In the genomic region with DNA sequence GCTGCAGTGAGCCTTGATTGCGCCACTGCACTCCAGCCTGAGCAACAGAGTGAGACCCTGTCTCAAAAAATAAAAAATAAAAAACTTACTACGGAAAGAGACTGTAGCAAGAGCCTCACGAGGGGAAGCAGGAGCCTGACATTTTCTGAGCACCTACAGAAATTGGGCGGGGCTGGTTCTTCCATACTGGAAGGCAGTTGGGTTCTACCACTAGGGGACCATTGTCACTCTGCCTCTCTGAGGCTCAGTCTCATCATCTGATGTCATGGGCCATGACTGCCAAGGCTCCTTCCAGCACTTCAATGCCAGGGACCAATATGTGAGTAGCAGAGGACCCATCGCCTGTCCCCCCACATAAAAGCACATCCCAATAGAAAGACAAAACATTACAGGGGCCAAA, we compare ENCODE assay signal across 25 cellular contexts. TPM values are rescaled to one million over a fixed set of nuclear protein-coding genes. Genes with fewer than 3 reads are reported as not detected.
A peak's percentile ranks its signal among the peaks of the same experiment; 100 is the strongest.
DNase-seq lines count a peak whose midpoint lies in the region; ATAC-seq, FAIRE-seq and TF ChIP-seq lines count a peak whose summit lies in the region.
"Had no signal": no experiment of that assay in that cellular context is flagged by ENCODE, and none has a peak within 500 bp of the region (broad histone marks: within the 10 kb centered on the region; RNA-seq: fewer than 3 reads in every experiment).

No MANE protein-coding gene starts in this region.

- FAIRE-seq in K562 (lab: Jason Lieb, UNC): no peak
- FAIRE-seq: pancreas, urothelium cell line had no signal

- no peak for TF ChIP-seq POLR2A in K562 (conservative IDR thresholded peaks at IDR 0.05)

- peak; percentile 60; the same call in 2 of the 3 replicates for ATAC-seq in K562
- ATAC-seq: left colon, pancreas had no signal

- POLR2A ChIA-PET in K562 (lab: Yijun Ruan, JAX): no interaction called here

- no peak for TF ChIP-seq RAD21 in K562 (CRISPR knock-in tag; conservative IDR thresholded peaks at IDR 0.05 in 1 of 2, IDR thresholded peaks at IDR 0.05 in 1 of 2)

- no peaks in the 10 kb centered on the region for H3K9me1 ChIP-seq in K562 (ENCODE audit: control insufficient read depth, insufficient read depth, low read length)

- intact Hi-C loops in K562 (cut with micrococcal nuclease): no loop called here

- no peaks in the 10 kb centered on the region for H3K9me2 ChIP-seq in Loucy (replicated peaks; ENCODE audit: low read depth, low read length)

- peak; percentile 28 for TF ChIP-seq CTCF in GM12864 (IDR thresholded peaks at IDR 0.05; ENCODE audit: low read depth, low read length, missing control alignments)
- TF ChIP-seq CTCF in Loucy (conservative IDR thresholded peaks at IDR 0.05; ENCODE audit: low read length): no peak; the same call in 1 of the 2 replicates
- 0 out of 6 replicates have a peak, but pooled peaks of 1 of the 3 experiments have one; percentile 30 for TF ChIP-seq CTCF in K562 (IDR thresholded peaks at IDR 0.05 in 2 of 3, conservative IDR thresholded peaks at IDR 0.05 in 1 of 3; ENCODE audit: insufficient read depth in 2 of 3, low read depth in 1 of 3, low read length in 3 of 3)
- TF ChIP-seq CTCF in WERI-Rb-1 (IDR thresholded peaks at IDR 0.05; ENCODE audit: low read depth, low read length): no peak

- H3K79me2 ChIP-seq in Loucy (ENCODE audit: insufficient read depth, low read length): peaks cover 93% of the 10 kb centered on the region
- H3K79me2 ChIP-seq in K562 (ENCODE audit: control insufficient read depth, insufficient read depth, low read length): no peaks in the 10 kb centered on the region

- TF ChIP-seq EP300 in K562 (IDR thresholded peaks at IDR 0.05; ENCODE audit: low read length): no peak

- DNase-seq in GM12864 (ENCODE audit: low read depth) (no peak), K562 (ENCODE audit: extremely low read depth in 1 of 4, low spot score in 3 of 4) (peak in 3 of 4 experiments; percentile 8 to 10 (median 8)), HUDEP-2 (lab: John Stamatoyannopoulos, UW; ENCODE audit: unreplicated experiment in 76 of 76) (no peak), WERI-Rb-1 (no peak), GM19240 (ENCODE audit: insufficient read length, low spot score) (no peak)
- DNase-seq: activated T-cell treated with anti-CD3 and anti-CD28 coated beads, Interleukin-2, amount 50 U/mL, for 48 hours; BE2C; central memory CD4-positive, alpha-beta T cell; cortex of kidney; endodermal cell; glutamatergic neuron; left colon; NCI-H1048; NCI-H1694; NCI-H446; NCI-H82; pancreas; SIG-M5; stimulated activated naive CD4-positive, alpha-beta T cell treated with Interleukin-2 at 50 U/mL for 16 hours had no signal

- H3K4me3 ChIP-seq in BLaER1 (no peak overlapping the region), GM12864 (ENCODE audit: low read depth, low read length) (no peak overlapping the region), Loucy (ENCODE audit: low read length, poor library complexity, severe bottlenecking) (peak overlapping the region; percentile 64), K562 (no peak overlapping the region), WERI-Rb-1 (ENCODE audit: low read depth, low read length) (no peak overlapping the region)
- H3K4me3 ChIP-seq: HAP-1, pancreas, skin epidermis, thoracic aorta had no signal

- H4K20me1 ChIP-seq in BLaER1 (peaks cover 25% of the 10 kb centered on the region), Loucy (ENCODE audit: insufficient read depth, low read length, poor library complexity, severe bottlenecking) (peaks cover 25% of the 10 kb centered on the region), K562 (replicated peaks; ENCODE audit: control insufficient read depth, insufficient read depth, low read length) (peaks cover 4% of the 10 kb centered on the region; the same call in 1 of the 2 replicates)

- no peak overlapping the region for H3K9ac ChIP-seq in BLaER1
- peak overlapping the region; percentile 59 for H3K9ac ChIP-seq in Loucy (ENCODE audit: low read depth, low read length, poor library complexity, severe bottlenecking)
- H3K9ac ChIP-seq in K562 (ENCODE audit: insufficient read depth in 1 of 2, low read depth in 2 of 2, low read length in 2 of 2): no peak overlapping the region

- H3K36me3 ChIP-seq in BLaER1 (no peaks in the 10 kb centered on the region; the same call in 1 of the 2 replicates), Loucy (ENCODE audit: insufficient read depth, low read length) (no peaks in the 10 kb centered on the region), K562 (ENCODE audit: control insufficient read depth, insufficient read depth, low read length) (no peaks in the 10 kb centered on the region), WERI-Rb-1 (no peaks in the 10 kb centered on the region; the same call in 1 of the 2 replicates)
- H3K36me3 ChIP-seq: BE2C, HAP-1, pancreas, thoracic aorta had no signal

- H3K27me3 ChIP-seq in BLaER1 (no peaks in the 10 kb centered on the region), Loucy (ENCODE audit: insufficient read depth, low read length, poor library complexity, severe bottlenecking) (no peaks in the 10 kb centered on the region), K562 (ENCODE audit: control insufficient read depth in 2 of 2, insufficient read depth in 2 of 2, low read length in 2 of 2) (peaks cover 0 to 27% of the 10 kb centered on the region in 2 experiments; a peak in 3 of 5 replicates), WERI-Rb-1 (ENCODE audit: insufficient read depth, low read depth, severe bottlenecking) (no peaks in the 10 kb centered on the region)
- H3K27me3 ChIP-seq: BE2C had no signal

- 0% methylated on average over 3 of the region's 5 CpGs for WGBS in K562 (ENCODE audit: insufficient coverage, low coverage, missing lambda C conversion rate)

- CTCF ChIA-PET in K562 (lab: Yijun Ruan, JAX; ENCODE audit: low intra/inter-chr PET ratio): no interaction called here

- H2AFZ ChIP-seq in Loucy (ENCODE audit: low read length) (no peak overlapping the region), K562 (ENCODE audit: low read depth, low read length) (no peak overlapping the region)

- H3K4me1 ChIP-seq in BLaER1 (peaks cover 91% of the 10 kb centered on the region), Loucy (ENCODE audit: insufficient read depth, low read length, poor library complexity, severe bottlenecking) (peaks cover 68% of the 10 kb centered on the region), K562 (replicated peaks in 1 of 2; ENCODE audit: control insufficient read depth in 2 of 2, insufficient read depth in 2 of 2, low read length in 2 of 2) (no peaks in the 10 kb centered on the region)
- H3K4me1 ChIP-seq: BE2C, HAP-1, pancreas had no signal

- in situ Hi-C loops in K562 (cut with MboI): no loop called here

- H3F3A ChIP-seq in Loucy (ENCODE audit: low read depth): peaks cover 5% of the 10 kb centered on the region; the same call in 1 of the 2 replicates

- H3K4me2 ChIP-seq in BLaER1 (peak overlapping the region; percentile 58), Loucy (ENCODE audit: low read depth, low read length, poor library complexity, severe bottlenecking) (peak overlapping the region; percentile 68), K562 (ENCODE audit: insufficient read depth, low read length) (no peak overlapping the region)

- peaks cover 18% of the 10 kb centered on the region for H3K9me3 ChIP-seq in BLaER1
- H3K9me3 ChIP-seq in Loucy (ENCODE audit: insufficient read depth, low read depth, low read length): no peaks in the 10 kb centered on the region; the same call in 1 of the 2 replicates
- H3K9me3 ChIP-seq in K562 (replicated peaks; ENCODE audit: control insufficient read depth, insufficient read depth, low read depth, low read length): no peaks in the 10 kb centered on the region
- H3K9me3 ChIP-seq in WERI-Rb-1 (ENCODE audit: severe bottlenecking): peaks cover 4% of the 10 kb centered on the region
- H3K9me3 ChIP-seq: BE2C, pancreas, thoracic aorta had no signal

- H3K27ac ChIP-seq in BLaER1 (no peak overlapping the region), K562 (ENCODE audit: extremely low read depth, low read depth, low read length) (no peak overlapping the region), WERI-Rb-1 (no peak overlapping the region)
- H3K27ac ChIP-seq: pancreas, skin epidermis, thoracic aorta had no signal

- no TSS peak for BruUV-seq in K562 (replicated peaks; lab: Mats Ljungman, UMichigan)

TF ChIP-seq in K562, 482 proteins besides CTCF, POLR2A, EP300 and RAD21:
- TF ChIP-seq, protein P1, sequence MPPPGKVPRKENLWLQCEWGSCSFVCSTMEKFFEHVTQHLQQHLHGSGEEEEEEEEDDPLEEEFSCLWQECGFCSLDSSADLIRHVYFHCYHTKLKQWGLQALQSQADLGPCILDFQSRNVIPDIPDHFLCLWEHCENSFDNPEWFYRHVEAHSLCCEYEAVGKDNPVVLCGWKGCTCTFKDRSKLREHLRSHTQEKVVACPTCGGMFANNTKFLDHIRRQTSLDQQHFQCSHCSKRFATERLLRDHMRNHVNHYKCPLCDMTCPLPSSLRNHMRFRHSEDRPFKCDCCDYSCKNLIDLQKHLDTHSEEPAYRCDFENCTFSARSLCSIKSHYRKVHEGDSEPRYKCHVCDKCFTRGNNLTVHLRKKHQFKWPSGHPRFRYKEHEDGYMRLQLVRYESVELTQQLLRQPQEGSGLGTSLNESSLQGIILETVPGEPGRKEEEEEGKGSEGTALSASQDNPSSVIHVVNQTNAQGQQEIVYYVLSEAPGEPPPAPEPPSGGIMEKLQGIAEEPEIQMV (tag; conservative IDR thresholded peaks at IDR 0.05; ENCODE audit: low read depth): no peak
- no peak for TF ChIP-seq TGIF2 (CRISPR knock-in tag; IDR thresholded peaks at IDR 0.05)
- no peak for TF ChIP-seq SLC30A9 (CRISPR knock-in tag; IDR thresholded peaks at IDR 0.05)
TF ChIP-seq in K562: peak in this region for 0.

RNA-seq across cellular contexts. Expression of a gene that starts 8.2 kb away (rescaled TPM):
- total RNA-seq in K562 (2011; cell fraction: chromatin; rRNA removed; ENCODE audit: low replicate concordance): 0.79 and 3.5 TPM in 2 replicates
- total RNA-seq in K562 (2011; cell fraction: nucleolus; rRNA removed): 0.17 and 1.4 TPM in 2 replicates
- total RNA-seq in K562 (2011; cell fraction: nucleoplasm; rRNA removed): 0.61 and 1.6 TPM in 2 replicates
- total RNA-seq in K562 (2014; rRNA removed): 0.65 and 1.5 TPM in 2 replicates
- total RNA-seq in K562 (2014; rRNA removed; fragmentation: Illumina TruSeq; extraction: Trizol): 0.80 and 1.2 TPM in 2 replicates
- total RNA-seq in K562 (2015; rRNA removed; fragmentation: Illumina TruSeq; extraction: Trizol): 1.4 and 1.6 TPM in 2 replicates
- 1.1 and 1.5 TPM in 2 replicates for total RNA-seq in K562 (2021)
- 0.54 and 0.75 TPM in 2 replicates for polyA plus RNA-seq in K562 (2011; rRNA removed)
- 0.19 and 0.31 TPM in 2 replicates for polyA plus RNA-seq in K562 (2011; cell fraction: cytosol; rRNA removed)
- 0.49 and 0.54 TPM in 2 replicates for polyA plus RNA-seq in K562 (2011; cell fraction: nucleus; rRNA removed)
- polyA plus RNA-seq in K562 (2012): 1.8 and 4.0 TPM in 2 replicates
- 1.0 and 1.5 TPM in 2 replicates for polyA plus RNA-seq in K562 (2014; fragmentation: Illumina TruSeq; extraction: Trizol)
- under 1 TPM; 0.10 to 0.14 TPM for polyA plus RNA-seq in K562 (2014; fragmentation: Nextera tagmentation; extraction: Ambion mirVana)
- 0.91 and 1.4 TPM in 2 replicates for polyA plus RNA-seq in K562 (2014; rRNA removed)
- 1.9 TPM in 2 replicates for polyA minus RNA-seq in K562 (2011; rRNA and poly(A)+ RNA removed)
- 1.4 and 1.9 TPM in 2 replicates for polyA minus RNA-seq in K562 (2011; cell fraction: cytosol; rRNA and poly(A)+ RNA removed)
- 0.13 and 0.67 TPM in 2 replicates for polyA minus RNA-seq in K562 (2011; cell fraction: nucleus; rRNA and poly(A)+ RNA removed)

Comparison
In these comparisons a context has a peak if more than half of its experiments do, and no peak if none do; other contexts are left out.
1. DNase-seq: peak in K562 (3 of 4); none in GM12864 (single experiment), HUDEP-2 (0 of 76), WERI-Rb-1 (single experiment) and GM19240 (single experiment).